1 cellular context compared by ENCODE assay signal in the genomic region with DNA sequence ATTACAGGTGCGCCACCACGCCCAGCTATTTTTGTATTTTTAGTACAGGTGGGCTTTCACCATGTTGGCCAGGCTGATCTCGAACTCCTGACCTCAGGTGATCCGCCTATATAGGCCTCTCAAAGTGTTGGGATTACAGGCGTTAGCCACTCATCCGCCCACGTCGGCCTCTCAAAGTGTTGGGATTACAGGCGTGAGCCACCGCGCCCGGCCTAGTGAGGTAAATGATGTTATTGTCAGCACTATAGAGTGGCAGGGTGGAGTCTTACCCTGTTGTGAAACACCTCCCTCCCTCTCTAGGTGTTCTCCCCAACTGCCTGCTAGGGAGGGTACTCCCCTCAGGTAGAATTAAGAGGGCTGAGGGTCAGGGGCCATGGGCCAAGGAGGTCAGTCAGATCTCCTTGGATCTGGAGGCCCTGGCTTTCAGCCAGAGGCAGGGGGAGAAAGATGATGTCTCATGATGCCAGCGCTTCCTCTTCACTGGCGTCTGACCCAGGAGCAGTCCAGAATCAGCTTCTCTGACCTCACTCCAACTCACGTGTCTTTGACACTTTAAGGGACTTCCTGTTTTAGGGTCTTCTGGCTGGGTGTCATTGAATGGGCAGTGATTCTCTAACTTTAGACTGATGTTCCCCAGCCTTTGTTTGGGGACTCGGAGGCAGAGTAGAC.
TF ChIP-seq lines count a peak whose summit lies in the region.

No MANE protein-coding gene starts in this region.

TF ChIP-seq in K562, 482 proteins besides CTCF, POLR2A, EP300 and RAD21 (continues in another document):
- TF ChIP-seq, protein P1, sequence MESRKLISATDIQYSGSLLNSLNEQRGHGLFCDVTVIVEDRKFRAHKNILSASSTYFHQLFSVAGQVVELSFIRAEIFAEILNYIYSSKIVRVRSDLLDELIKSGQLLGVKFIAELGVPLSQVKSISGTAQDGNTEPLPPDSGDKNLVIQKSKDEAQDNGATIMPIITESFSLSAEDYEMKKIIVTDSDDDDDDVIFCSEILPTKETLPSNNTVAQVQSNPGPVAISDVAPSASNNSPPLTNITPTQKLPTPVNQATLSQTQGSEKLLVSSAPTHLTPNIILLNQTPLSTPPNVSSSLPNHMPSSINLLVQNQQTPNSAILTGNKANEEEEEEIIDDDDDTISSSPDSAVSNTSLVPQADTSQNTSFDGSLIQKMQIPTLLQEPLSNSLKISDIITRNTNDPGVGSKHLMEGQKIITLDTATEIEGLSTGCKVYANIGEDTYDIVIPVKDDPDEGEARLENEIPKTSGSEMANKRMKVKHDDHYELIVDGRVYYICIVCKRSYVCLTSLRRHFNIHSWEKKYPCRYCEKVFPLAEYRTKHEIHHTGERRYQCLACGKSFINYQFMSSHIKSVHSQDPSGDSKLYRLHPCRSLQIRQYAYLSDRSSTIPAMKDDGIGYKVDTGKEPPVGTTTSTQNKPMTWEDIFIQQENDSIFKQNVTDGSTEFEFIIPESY (CRISPR knock-in tag; IDR thresholded peaks at IDR 0.05): no peak
- TF ChIP-seq, protein P2, sequence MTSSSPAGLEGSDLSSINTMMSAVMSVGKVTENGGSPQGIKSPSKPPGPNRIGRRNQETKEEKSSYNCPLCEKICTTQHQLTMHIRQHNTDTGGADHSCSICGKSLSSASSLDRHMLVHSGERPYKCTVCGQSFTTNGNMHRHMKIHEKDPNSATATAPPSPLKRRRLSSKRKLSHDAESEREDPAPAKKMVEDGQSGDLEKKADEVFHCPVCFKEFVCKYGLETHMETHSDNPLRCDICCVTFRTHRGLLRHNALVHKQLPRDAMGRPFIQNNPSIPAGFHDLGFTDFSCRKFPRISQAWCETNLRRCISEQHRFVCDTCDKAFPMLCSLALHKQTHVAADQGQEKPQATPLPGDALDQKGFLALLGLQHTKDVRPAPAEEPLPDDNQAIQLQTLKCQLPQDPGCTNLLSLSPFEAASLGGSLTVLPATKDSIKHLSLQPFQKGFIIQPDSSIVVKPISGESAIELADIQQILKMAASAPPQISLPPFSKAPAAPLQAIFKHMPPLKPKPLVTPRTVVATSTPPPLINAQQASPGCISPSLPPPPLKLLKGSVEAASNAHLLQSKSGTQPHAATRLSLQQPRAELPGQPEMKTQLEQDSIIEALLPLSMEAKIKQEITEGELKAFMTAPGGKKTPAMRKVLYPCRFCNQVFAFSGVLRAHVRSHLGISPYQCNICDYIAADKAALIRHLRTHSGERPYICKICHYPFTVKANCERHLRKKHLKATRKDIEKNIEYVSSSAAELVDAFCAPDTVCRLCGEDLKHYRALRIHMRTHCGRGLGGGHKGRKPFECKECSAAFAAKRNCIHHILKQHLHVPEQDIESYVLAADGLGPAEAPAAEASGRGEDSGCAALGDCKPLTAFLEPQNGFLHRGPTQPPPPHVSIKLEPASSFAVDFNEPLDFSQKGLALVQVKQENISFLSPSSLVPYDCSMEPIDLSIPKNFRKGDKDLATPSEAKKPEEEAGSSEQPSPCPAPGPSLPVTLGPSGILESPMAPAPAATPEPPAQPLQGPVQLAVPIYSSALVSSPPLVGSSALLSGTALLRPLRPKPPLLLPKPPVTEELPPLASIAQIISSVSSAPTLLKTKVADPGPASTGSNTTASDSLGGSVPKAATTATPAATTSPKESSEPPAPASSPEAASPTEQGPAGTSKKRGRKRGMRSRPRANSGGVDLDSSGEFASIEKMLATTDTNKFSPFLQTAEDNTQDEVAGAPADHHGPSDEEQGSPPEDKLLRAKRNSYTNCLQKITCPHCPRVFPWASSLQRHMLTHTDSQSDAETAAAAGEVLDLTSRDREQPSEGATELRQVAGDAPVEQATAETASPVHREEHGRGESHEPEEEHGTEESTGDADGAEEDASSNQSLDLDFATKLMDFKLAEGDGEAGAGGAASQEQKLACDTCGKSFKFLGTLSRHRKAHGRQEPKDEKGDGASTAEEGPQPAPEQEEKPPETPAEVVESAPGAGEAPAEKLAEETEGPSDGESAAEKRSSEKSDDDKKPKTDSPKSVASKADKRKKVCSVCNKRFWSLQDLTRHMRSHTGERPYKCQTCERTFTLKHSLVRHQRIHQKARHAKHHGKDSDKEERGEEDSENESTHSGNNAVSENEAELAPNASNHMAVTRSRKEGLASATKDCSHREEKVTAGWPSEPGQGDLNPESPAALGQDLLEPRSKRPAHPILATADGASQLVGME (CRISPR knock-in tag; IDR thresholded peaks at IDR 0.05): no peak
- no peak for TF ChIP-seq ASH1L (IDR thresholded peaks at IDR 0.05; ENCODE audit: borderline replicate concordance, low read depth, partially characterized antibody)
- TF ChIP-seq SRSF3 (IDR thresholded peaks at IDR 0.05; ENCODE audit: insufficient read depth, low read length): no peak
- peak; percentile 78 for TF ChIP-seq EGR1 (conservative IDR thresholded peaks at IDR 0.05)
- no peak for TF ChIP-seq LCOR (CRISPR knock-in tag; IDR thresholded peaks at IDR 0.05)
- TF ChIP-seq CCNT2 (IDR thresholded peaks at IDR 0.05; ENCODE audit: borderline replicate concordance, extremely low read depth, insufficient read length, low read depth, low read length): no peak
- peak; percentile 59 for TF ChIP-seq CEBPB (tag; IDR thresholded peaks at IDR 0.05)
- TF ChIP-seq XRCC3 (IDR thresholded peaks at IDR 0.05): no peak
- TF ChIP-seq DPF2 (IDR thresholded peaks at IDR 0.05): no peak
- TF ChIP-seq, protein P3, sequence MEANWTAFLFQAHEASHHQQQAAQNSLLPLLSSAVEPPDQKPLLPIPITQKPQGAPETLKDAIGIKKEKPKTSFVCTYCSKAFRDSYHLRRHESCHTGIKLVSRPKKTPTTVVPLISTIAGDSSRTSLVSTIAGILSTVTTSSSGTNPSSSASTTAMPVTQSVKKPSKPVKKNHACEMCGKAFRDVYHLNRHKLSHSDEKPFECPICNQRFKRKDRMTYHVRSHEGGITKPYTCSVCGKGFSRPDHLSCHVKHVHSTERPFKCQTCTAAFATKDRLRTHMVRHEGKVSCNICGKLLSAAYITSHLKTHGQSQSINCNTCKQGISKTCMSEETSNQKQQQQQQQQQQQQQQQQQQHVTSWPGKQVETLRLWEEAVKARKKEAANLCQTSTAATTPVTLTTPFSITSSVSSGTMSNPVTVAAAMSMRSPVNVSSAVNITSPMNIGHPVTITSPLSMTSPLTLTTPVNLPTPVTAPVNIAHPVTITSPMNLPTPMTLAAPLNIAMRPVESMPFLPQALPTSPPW (CRISPR knock-in tag; IDR thresholded peaks at IDR 0.05): no peak
- TF ChIP-seq NELFE (IDR thresholded peaks at IDR 0.05; ENCODE audit: insufficient read depth, insufficient read length): no peak
- no peak for TF ChIP-seq JUND (IDR thresholded peaks at IDR 0.05; ENCODE audit: borderline replicate concordance, low read depth, low read length)
- no peak for TF ChIP-seq JUND (tag; IDR thresholded peaks at IDR 0.05; ENCODE audit: borderline replicate concordance, low read depth, low read length)
- no peak for TF ChIP-seq SMAD4 (CRISPR knock-in tag; conservative IDR thresholded peaks at IDR 0.05)
- no peak for TF ChIP-seq MCM7 (IDR thresholded peaks at IDR 0.05)
- TF ChIP-seq ZNF699 (CRISPR knock-in tag; IDR thresholded peaks at IDR 0.05; ENCODE audit: insufficient replicate concordance): no peak
- TF ChIP-seq KDM1A (IDR thresholded peaks at IDR 0.05): no peak
- TF ChIP-seq, protein P4, sequence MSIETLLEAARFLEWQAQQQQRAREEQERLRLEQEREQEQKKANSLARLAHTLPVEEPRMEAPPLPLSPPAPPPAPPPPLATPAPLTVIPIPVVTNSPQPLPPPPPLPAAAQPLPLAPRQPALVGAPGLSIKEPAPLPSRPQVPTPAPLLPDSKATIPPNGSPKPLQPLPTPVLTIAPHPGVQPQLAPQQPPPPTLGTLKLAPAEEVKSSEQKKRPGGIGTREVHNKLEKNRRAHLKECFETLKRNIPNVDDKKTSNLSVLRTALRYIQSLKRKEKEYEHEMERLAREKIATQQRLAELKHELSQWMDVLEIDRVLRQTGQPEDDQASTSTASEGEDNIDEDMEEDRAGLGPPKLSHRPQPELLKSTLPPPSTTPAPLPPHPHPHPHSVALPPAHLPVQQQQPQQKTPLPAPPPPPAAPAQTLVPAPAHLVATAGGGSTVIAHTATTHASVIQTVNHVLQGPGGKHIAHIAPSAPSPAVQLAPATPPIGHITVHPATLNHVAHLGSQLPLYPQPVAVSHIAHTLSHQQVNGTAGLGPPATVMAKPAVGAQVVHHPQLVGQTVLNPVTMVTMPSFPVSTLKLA (conservative IDR thresholded peaks at IDR 0.05): 0 out of 4 replicates have a peak, but pooled peaks of 1 of the 2 experiments have one; percentile 33
- no peak for TF ChIP-seq CHD2 (IDR thresholded peaks at IDR 0.05; ENCODE audit: low read depth, low read length)
- TF ChIP-seq, protein P5, sequence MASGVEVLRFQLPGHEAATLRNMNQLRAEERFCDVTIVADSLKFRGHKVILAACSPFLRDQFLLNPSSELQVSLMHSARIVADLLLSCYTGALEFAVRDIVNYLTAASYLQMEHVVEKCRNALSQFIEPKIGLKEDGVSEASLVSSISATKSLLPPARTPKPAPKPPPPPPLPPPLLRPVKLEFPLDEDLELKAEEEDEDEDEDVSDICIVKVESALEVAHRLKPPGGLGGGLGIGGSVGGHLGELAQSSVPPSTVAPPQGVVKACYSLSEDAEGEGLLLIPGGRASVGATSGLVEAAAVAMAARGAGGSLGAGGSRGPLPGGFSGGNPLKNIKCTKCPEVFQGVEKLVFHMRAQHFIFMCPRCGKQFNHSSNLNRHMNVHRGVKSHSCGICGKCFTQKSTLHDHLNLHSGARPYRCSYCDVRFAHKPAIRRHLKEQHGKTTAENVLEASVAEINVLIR (CRISPR knock-in tag; IDR thresholded peaks at IDR 0.05): no peak
- peak; percentile 76 for TF ChIP-seq NFIC (IDR thresholded peaks at IDR 0.05)
- no peak for TF ChIP-seq PHF21A (IDR thresholded peaks at IDR 0.05; ENCODE audit: borderline replicate concordance, low read depth)
- no peak for TF ChIP-seq ZNF408 (CRISPR knock-in tag; IDR thresholded peaks at IDR 0.05; ENCODE audit: low read depth)
- TF ChIP-seq SPI1 (IDR thresholded peaks at IDR 0.05; ENCODE audit: borderline replicate concordance, low read depth, low read length): peak; percentile 86
- TF ChIP-seq CBX8 (IDR thresholded peaks at IDR 0.05; ENCODE audit: borderline replicate concordance, extremely low read depth, low read depth, low read length, poor library complexity, severe bottlenecking): no peak
- no peak for TF ChIP-seq NR2C2 (CRISPR knock-in tag; IDR thresholded peaks at IDR 0.05)
- TF ChIP-seq NR2C2 (tag; IDR thresholded peaks at IDR 0.05): 0 out of 2 replicates have a peak, but pooled peaks have one; percentile 25
- TF ChIP-seq TRIM28 (IDR thresholded peaks at IDR 0.05): no peak
- TF ChIP-seq, protein P6, sequence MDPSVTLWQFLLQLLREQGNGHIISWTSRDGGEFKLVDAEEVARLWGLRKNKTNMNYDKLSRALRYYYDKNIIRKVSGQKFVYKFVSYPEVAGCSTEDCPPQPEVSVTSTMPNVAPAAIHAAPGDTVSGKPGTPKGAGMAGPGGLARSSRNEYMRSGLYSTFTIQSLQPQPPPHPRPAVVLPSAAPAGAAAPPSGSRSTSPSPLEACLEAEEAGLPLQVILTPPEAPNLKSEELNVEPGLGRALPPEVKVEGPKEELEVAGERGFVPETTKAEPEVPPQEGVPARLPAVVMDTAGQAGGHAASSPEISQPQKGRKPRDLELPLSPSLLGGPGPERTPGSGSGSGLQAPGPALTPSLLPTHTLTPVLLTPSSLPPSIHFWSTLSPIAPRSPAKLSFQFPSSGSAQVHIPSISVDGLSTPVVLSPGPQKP (CRISPR knock-in tag; IDR thresholded peaks at IDR 0.05): no peak
- TF ChIP-seq HMG20B (CRISPR knock-in tag; IDR thresholded peaks at IDR 0.05): no peak
- 0 out of 2 replicates have a peak, but pooled peaks have one; percentile 12 for TF ChIP-seq CEBPG (CRISPR knock-in tag; IDR thresholded peaks at IDR 0.05)
- TF ChIP-seq CEBPG (tag; conservative IDR thresholded peaks at IDR 0.05 in 1 of 2, IDR thresholded peaks at IDR 0.05 in 1 of 2): no peak
- no peak for TF ChIP-seq ZKSCAN8 (CRISPR knock-in tag; IDR thresholded peaks at IDR 0.05)
- peak; percentile 70 for TF ChIP-seq BHLHE40 (IDR thresholded peaks at IDR 0.05; ENCODE audit: low read length)
- TF ChIP-seq, protein P7, sequence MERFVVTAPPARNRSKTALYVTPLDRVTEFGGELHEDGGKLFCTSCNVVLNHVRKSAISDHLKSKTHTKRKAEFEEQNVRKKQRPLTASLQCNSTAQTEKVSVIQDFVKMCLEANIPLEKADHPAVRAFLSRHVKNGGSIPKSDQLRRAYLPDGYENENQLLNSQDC (CRISPR knock-in tag; IDR thresholded peaks at IDR 0.05): no peak
- TF ChIP-seq NEUROD1 (IDR thresholded peaks at IDR 0.05; ENCODE audit: borderline replicate concordance, low read depth, low read length, partially characterized antibody): no peak
- TF ChIP-seq SRF (CRISPR knock-in tag; IDR thresholded peaks at IDR 0.05): no peak
- TF ChIP-seq, protein P8, sequence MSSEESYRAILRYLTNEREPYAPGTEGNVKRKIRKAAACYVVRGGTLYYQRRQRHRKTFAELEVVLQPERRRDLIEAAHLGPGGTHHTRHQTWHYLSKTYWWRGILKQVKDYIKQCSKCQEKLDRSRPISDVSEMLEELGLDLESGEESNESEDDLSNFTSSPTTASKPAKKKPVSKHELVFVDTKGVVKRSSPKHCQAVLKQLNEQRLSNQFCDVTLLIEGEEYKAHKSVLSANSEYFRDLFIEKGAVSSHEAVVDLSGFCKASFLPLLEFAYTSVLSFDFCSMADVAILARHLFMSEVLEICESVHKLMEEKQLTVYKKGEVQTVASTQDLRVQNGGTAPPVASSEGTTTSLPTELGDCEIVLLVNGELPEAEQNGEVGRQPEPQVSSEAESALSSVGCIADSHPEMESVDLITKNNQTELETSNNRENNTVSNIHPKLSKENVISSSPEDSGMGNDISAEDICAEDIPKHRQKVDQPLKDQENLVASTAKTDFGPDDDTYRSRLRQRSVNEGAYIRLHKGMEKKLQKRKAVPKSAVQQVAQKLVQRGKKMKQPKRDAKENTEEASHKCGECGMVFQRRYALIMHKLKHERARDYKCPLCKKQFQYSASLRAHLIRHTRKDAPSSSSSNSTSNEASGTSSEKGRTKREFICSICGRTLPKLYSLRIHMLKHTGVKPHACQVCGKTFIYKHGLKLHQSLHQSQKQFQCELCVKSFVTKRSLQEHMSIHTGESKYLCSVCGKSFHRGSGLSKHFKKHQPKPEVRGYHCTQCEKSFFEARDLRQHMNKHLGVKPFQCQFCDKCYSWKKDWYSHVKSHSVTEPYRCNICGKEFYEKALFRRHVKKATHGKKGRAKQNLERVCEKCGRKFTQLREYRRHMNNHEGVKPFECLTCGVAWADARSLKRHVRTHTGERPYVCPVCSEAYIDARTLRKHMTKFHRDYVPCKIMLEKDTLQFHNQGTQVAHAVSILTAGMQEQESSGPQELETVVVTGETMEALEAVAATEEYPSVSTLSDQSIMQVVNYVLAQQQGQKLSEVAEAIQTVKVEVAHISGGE (CRISPR knock-in tag; IDR thresholded peaks at IDR 0.05): no peak
- TF ChIP-seq, protein P9, sequence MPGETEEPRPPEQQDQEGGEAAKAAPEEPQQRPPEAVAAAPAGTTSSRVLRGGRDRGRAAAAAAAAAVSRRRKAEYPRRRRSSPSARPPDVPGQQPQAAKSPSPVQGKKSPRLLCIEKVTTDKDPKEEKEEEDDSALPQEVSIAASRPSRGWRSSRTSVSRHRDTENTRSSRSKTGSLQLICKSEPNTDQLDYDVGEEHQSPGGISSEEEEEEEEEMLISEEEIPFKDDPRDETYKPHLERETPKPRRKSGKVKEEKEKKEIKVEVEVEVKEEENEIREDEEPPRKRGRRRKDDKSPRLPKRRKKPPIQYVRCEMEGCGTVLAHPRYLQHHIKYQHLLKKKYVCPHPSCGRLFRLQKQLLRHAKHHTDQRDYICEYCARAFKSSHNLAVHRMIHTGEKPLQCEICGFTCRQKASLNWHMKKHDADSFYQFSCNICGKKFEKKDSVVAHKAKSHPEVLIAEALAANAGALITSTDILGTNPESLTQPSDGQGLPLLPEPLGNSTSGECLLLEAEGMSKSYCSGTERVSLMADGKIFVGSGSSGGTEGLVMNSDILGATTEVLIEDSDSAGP (CRISPR knock-in tag; IDR thresholded peaks at IDR 0.05): no peak
- TF ChIP-seq BRCA1 (IDR thresholded peaks at IDR 0.05): no peak
- no peak for TF ChIP-seq BRCA1 (CRISPR knock-in tag; IDR thresholded peaks at IDR 0.05)
- no peak for TF ChIP-seq MBD2 (IDR thresholded peaks at IDR 0.05; ENCODE audit: borderline replicate concordance, low read depth)
